Comparison of ENCODE assay signal across 22 cellular contexts in genomic region chr2:108970369-108970768, GRCh38. TPM values are rescaled to one million over a fixed set of nuclear protein-coding genes. Genes with fewer than 3 reads are reported as not detected.
"Had no signal": no experiment of that assay in that cellular context is flagged by ENCODE, and none has a peak within 500 bp of the region (broad histone marks: within the 10 kb centered on the region; RNA-seq: fewer than 3 reads in every experiment).

No MANE protein-coding gene starts in this region.

- H3K4me3 ChIP-seq: hepatocyte, lung, neural progenitor cell, ovary, smooth muscle cell, tibial artery had no signal

- ATAC-seq: left cardiac atrium; left ventricle myocardium superior; natural killer cell; right cardiac atrium; stimulated activated naive CD8-positive, alpha-beta T cell treated with anti-CD3 and anti-CD28 coated beads, Interleukin-15, Interleukin-2, amounts not matched to agents 100 U/mL and 50 U/mL, for 24 hours had no signal

- H3K9me3 ChIP-seq: ovary, tibial artery had no signal

- H3K36me3 Mint-ChIP-seq: natural killer cell, neural progenitor cell had no signal

- H3K9me3 Mint-ChIP-seq: natural killer cell, neural progenitor cell had no signal

- H3K36me3 ChIP-seq: neural progenitor cell, ovary, tibial artery had no signal

- H3K4me1 ChIP-seq: neural progenitor cell, tibial artery had no signal

- H3K27ac Mint-ChIP-seq: natural killer cell, neural progenitor cell, progenitor cell of endocrine pancreas had no signal

- H3K4me3 Mint-ChIP-seq: natural killer cell, neural progenitor cell had no signal

- H3K27ac ChIP-seq: hepatocyte, neural progenitor cell, ovary, tibial artery had no signal

- DNase-seq: cerebellar nuclear complex; dermis blood vessel endothelial cell; foreskin melanocyte; head of caudate nucleus; kidney; left cardiac atrium; left ventricle myocardium superior; mesenchymal stem cell; midbrain; natural killer cell; nucleus accumbens; ovary; right cardiac atrium; stimulated activated CD4-positive, alpha-beta T cell treated with anti-CD3 and anti-CD28 coated beads, Interleukin-2, amount 100 ng/mL, for 48 hours; stimulated activated naive CD8-positive, alpha-beta T cell treated with anti-CD3 and anti-CD28 coated beads, Interleukin-15, Interleukin-2, amounts not matched to agents 100 U/mL and 50 U/mL, for 24 hours had no signal

- H3K27me3 ChIP-seq: hepatocyte, neural progenitor cell, ovary had no signal

RNA-seq across cellular contexts. Expression of gene EDAR, which starts 18.7 kb away (rescaled TPM):
- total RNA-seq: dermis blood vessel endothelial cell, left ventricle myocardium superior, temporal lobe had no signal
- polyA plus RNA-seq: right cardiac atrium, smooth muscle cell had no signal
